20 cellular contexts compared by ENCODE assay signal in genomic region chr4:84622959-84623358, GRCh38. TPM values are rescaled to one million over a fixed set of nuclear protein-coding genes. Genes with fewer than 3 reads are reported as not detected.
DNase-seq lines count a peak whose midpoint lies in the region; TF ChIP-seq lines count a peak whose summit lies in the region.
"Had no signal": no experiment of that assay in that cellular context is flagged by ENCODE, and none has a peak within 500 bp of the region (broad histone marks: within the 10 kb centered on the region; RNA-seq: fewer than 3 reads in every experiment).

No MANE protein-coding gene starts in this region.

- H2BK12ac ChIP-seq in mesenchymal stem cell (ENCODE audit: low read length in 2 of 2), result no peak overlapping the region

- H3K4me1 ChIP-seq in HUES6 (ENCODE audit: control insufficient read depth, insufficient read depth, low read length) (no peaks in the 10 kb centered on the region), mesenchymal stem cell (ENCODE audit: control insufficient read depth, insufficient read depth, low read depth, low read length) (no peaks in the 10 kb centered on the region)
- H3K4me1 ChIP-seq: Caco-2 had no signal

- no peak overlapping the region for H2BK120ac ChIP-seq in mesenchymal stem cell (ENCODE audit: low read depth, low read length)

- H3K23ac ChIP-seq in mesenchymal stem cell (ENCODE audit: low read length in 2 of 2), result no peak overlapping the region

- H2BK15ac ChIP-seq in mesenchymal stem cell (ENCODE audit: low read depth, poor library complexity, severe bottlenecking), result no peak overlapping the region

- H3K4ac ChIP-seq in mesenchymal stem cell (ENCODE audit: low read depth in 1 of 2, low read length in 2 of 2), result no peak overlapping the region

- H3K36me3 Mint-ChIP-seq in glutamatergic neuron (ENCODE audit: unreplicated experiment), result no peaks in the 10 kb centered on the region

- H3K4me3 ChIP-seq in HUES6 (ENCODE audit: low read depth, low read length), result no peak overlapping the region
- no peak overlapping the region for H3K4me3 ChIP-seq in choroid plexus epithelial cell (ENCODE audit: low read depth, low read length)
- no peak overlapping the region for H3K4me3 ChIP-seq in mesenchymal stem cell (ENCODE audit: insufficient read depth in 1 of 2, low read depth in 1 of 2, low read length in 2 of 2)
- H3K4me3 ChIP-seq: BLaER1 treated with 17β-estradiol and CSF1 and Interleukin-3, amounts not matched to agents 10 nM and 100 nM; GM12878 had no signal

- H3K9me3 Mint-ChIP-seq in glutamatergic neuron (ENCODE audit: unreplicated experiment), result no peaks in the 10 kb centered on the region
- H3K9me3 Mint-ChIP-seq: CD4-positive, alpha-beta memory T cell had no signal

- H3K36me3 ChIP-seq in HUES6 (ENCODE audit: control insufficient read depth, insufficient read depth, low read length), result peaks cover 10% of the 10 kb centered on the region; the same call in 1 of the 2 replicates
- H3K36me3 ChIP-seq in mesenchymal stem cell (ENCODE audit: control insufficient read depth in 1 of 2, insufficient read depth in 2 of 2, low read depth in 1 of 2, low read length in 2 of 2), result no peaks in the 10 kb centered on the region
- H3K36me3 ChIP-seq: BLaER1 treated with 17β-estradiol and CSF1 and Interleukin-3, amounts not matched to agents 10 nM and 100 nM had no signal

- H3K27me3 ChIP-seq in HUES6 (ENCODE audit: control insufficient read depth, insufficient read depth, low read length) (no peaks in the 10 kb centered on the region), mesenchymal stem cell (ENCODE audit: control insufficient read depth in 1 of 2, insufficient read depth in 1 of 2, low read length in 2 of 2) (no peaks in the 10 kb centered on the region)
- H3K27me3 ChIP-seq: BLaER1 treated with 17β-estradiol and CSF1 and Interleukin-3, amounts not matched to agents 10 nM and 100 nM had no signal

- H3K9me3 ChIP-seq in HUES6 (ENCODE audit: control insufficient read depth, insufficient read depth, low read depth, low read length), result no peaks in the 10 kb centered on the region
- no peaks in the 10 kb centered on the region for H3K9me3 ChIP-seq in mesenchymal stem cell (ENCODE audit: control insufficient read depth, low read length)
- H3K9me3 ChIP-seq: BLaER1 treated with 17β-estradiol and CSF1 and Interleukin-3, amounts not matched to agents 10 nM and 100 nM; Caco-2 had no signal

- peaks cover 4% of the 10 kb centered on the region for H3K4me1 Mint-ChIP-seq in glutamatergic neuron (ENCODE audit: low read depth, unreplicated experiment)
- H3K4me1 Mint-ChIP-seq: CD4-positive, alpha-beta memory T cell had no signal

- peak; percentile 68 for DNase-seq in choroid plexus epithelial cell (ENCODE audit: low read depth)
- DNase-seq in mesenchymal stem cell, result peak; percentile 11
- no peak for DNase-seq in glutamatergic neuron
- no peak for DNase-seq in foreskin melanocyte
- DNase-seq in activated naive CD4-positive, alpha-beta T cell treated with Interleukin-2 at 50 U/mL for 16 hours, result no peak
- DNase-seq in DMS79 (lab: John Stamatoyannopoulos, UW), result no peak
- DNase-seq: Caco-2; CD4-positive, alpha-beta memory T cell; DMS 273 treated with DMSO at 0.1 percent for 48 hours; DND-41; NCI-H1092; NCI-H1436; NCI-H187 treated with DMSO at 0.1 percent for 48 hours; NCI-H2107; NCI-H748 treated with DMSO at 0.1 percent for 48 hours; SIG-M5 had no signal

- H3K27me3 Mint-ChIP-seq in glutamatergic neuron (ENCODE audit: unreplicated experiment), result no peaks in the 10 kb centered on the region
- H3K27me3 Mint-ChIP-seq: CD4-positive, alpha-beta memory T cell had no signal

- no peak overlapping the region for H2AFZ ChIP-seq in mesenchymal stem cell (ENCODE audit: low read depth, low read length)

- H3K9ac ChIP-seq in HUES6 (ENCODE audit: low read length), result no peak overlapping the region
- no peak overlapping the region for H3K9ac ChIP-seq in mesenchymal stem cell (ENCODE audit: low read length)
- H3K9ac ChIP-seq: BLaER1 treated with 17β-estradiol and CSF1 and Interleukin-3, amounts not matched to agents 10 nM and 100 nM had no signal

- H3K4me2 ChIP-seq in mesenchymal stem cell (ENCODE audit: low read length, poor library complexity, severe bottlenecking), result no peak overlapping the region

- H3K27ac ChIP-seq in HUES6 (ENCODE audit: low read depth, low read length) (0 out of 2 replicates have a peak overlapping the region, but pooled peaks have one; percentile 14), mesenchymal stem cell (ENCODE audit: low read length, poor library complexity, severe bottlenecking) (no peak overlapping the region)
- H3K27ac ChIP-seq: BLaER1 treated with 17β-estradiol and CSF1 and Interleukin-3, amounts not matched to agents 10 nM and 100 nM; RWPE1 had no signal

- no peak overlapping the region for H2AK5ac ChIP-seq in mesenchymal stem cell (ENCODE audit: low read length, severe bottlenecking)

- no CpG with 5 or more reads among the region's 1 CpG for WGBS in mesenchymal stem cell

- no peak overlapping the region for H3K4me3 Mint-ChIP-seq in glutamatergic neuron (ENCODE audit: unreplicated experiment)
- H3K4me3 Mint-ChIP-seq: CD4-positive, alpha-beta memory T cell had no signal

- no peaks in the 10 kb centered on the region for H3K79me1 ChIP-seq in mesenchymal stem cell (replicated peaks; ENCODE audit: low read length, poor library complexity, severe bottlenecking)

- H2BK5ac ChIP-seq in mesenchymal stem cell (ENCODE audit: low read depth, low read length, poor library complexity, severe bottlenecking), result no peak overlapping the region

- no peak overlapping the region for H3K14ac ChIP-seq in mesenchymal stem cell (ENCODE audit: low read length in 2 of 2)

- no peak overlapping the region for H3K18ac ChIP-seq in mesenchymal stem cell (ENCODE audit: low read depth in 1 of 2, low read length in 2 of 2)

- no peak overlapping the region for H4K8ac ChIP-seq in mesenchymal stem cell (ENCODE audit: low read length)

- H4K91ac ChIP-seq in mesenchymal stem cell (ENCODE audit: low read length), result no peak overlapping the region

- H3K27ac Mint-ChIP-seq in glutamatergic neuron (ENCODE audit: unreplicated experiment), result no peak overlapping the region
- H3K27ac Mint-ChIP-seq: CD4-positive, alpha-beta memory T cell had no signal

- TF ChIP-seq CTCF in choroid plexus epithelial cell (conservative IDR thresholded peaks at IDR 0.05; ENCODE audit: low read depth, low read length), result no peak
- TF ChIP-seq CTCF in glutamatergic neuron (IDR thresholded peaks at IDR 0.05; ENCODE audit: partially characterized antibody, unreplicated experiment), result no peak

RNA-seq across cellular contexts. Expression of gene CDS1, which starts 40.0 kb away (rescaled TPM):
- polyA plus RNA-seq in mesenchymal stem cell (2013, experiment 1 of 2), result 0.17 TPM
- polyA plus RNA-seq in mesenchymal stem cell (2013, experiment 2 of 2), result 0.16 TPM
- total RNA-seq in glutamatergic neuron (ENCODE audit: unreplicated experiment), result 1.3 TPM
- total RNA-seq: GM12878 had no signal

Comparison
In these comparisons a context has a peak if more than half of its experiments do, and no peak if none do; other contexts are left out.
1. DNase-seq: peak in choroid plexus epithelial cell (single experiment) and mesenchymal stem cell (single experiment); none in glutamatergic neuron (single experiment), foreskin melanocyte (single experiment), activated naive CD4-positive, alpha-beta T cell treated with Interleukin-2 at 50 U/mL for 16 hours (single experiment) and DMS79 (single experiment).